In genomic region chr14:105367116-105368031, GRCh38 we compare ENCODE assay signal across 23 cellular contexts. TPM values are rescaled to one million over a fixed set of nuclear protein-coding genes. Genes with fewer than 3 reads are reported as not detected.
A peak's percentile ranks its signal among the peaks of the same experiment; 100 is the strongest.
DNase-seq lines count a peak whose midpoint lies in the region; ATAC-seq and TF ChIP-seq lines count a peak whose summit lies in the region.
"Had no signal": no experiment of that assay in that cellular context is flagged by ENCODE, and none has a peak within 500 bp of the region (broad histone marks: within the 10 kb centered on the region; RNA-seq: fewer than 3 reads in every experiment).

No MANE protein-coding gene starts in this region.

- H3K4me1 ChIP-seq in BLaER1 (peaks cover 35% of the 10 kb centered on the region), IMR-90 (ENCODE audit: control insufficient read depth, insufficient read depth, low read length) (peaks cover 2% of the 10 kb centered on the region; the same call in 1 of the 2 replicates), neural progenitor cell (no peaks in the 10 kb centered on the region)
- H3K4me1 ChIP-seq: Caco-2 had no signal

- no peak overlapping the region for H2BK20ac ChIP-seq in IMR-90 (ENCODE audit: low read depth, low read length)

- H3K27me3 Mint-ChIP-seq in chondrocyte (ENCODE audit: low read depth) (no peaks in the 10 kb centered on the region), neural progenitor cell (ENCODE audit: insufficient read depth, low read depth) (peaks cover 4% of the 10 kb centered on the region)

- no peak overlapping the region for H3K4ac ChIP-seq in IMR-90 (ENCODE audit: low read depth, low read length)

- no peak overlapping the region for H4K91ac ChIP-seq in IMR-90 (ENCODE audit: insufficient read depth, low read depth, low read length)

- no peaks in the 10 kb centered on the region for H3K4me1 Mint-ChIP-seq in chondrocyte (ENCODE audit: low read depth)
- no peaks in the 10 kb centered on the region for H3K4me1 Mint-ChIP-seq in neural progenitor cell

- CTCF ChIA-PET in IMR-90 (lab: Yijun Ruan, JAX): no interaction called here

- H3K9me3 Mint-ChIP-seq in chondrocyte (ENCODE audit: low read depth) (no peaks in the 10 kb centered on the region), neural progenitor cell (no peaks in the 10 kb centered on the region)
- H3K9me3 Mint-ChIP-seq: CD8-positive, alpha-beta T cell; GM23338; H9 had no signal

- H3K79me1 ChIP-seq in IMR-90 (ENCODE audit: low read depth in 1 of 2, low read length in 2 of 2): no peaks in the 10 kb centered on the region; a peak in 1 of 4 replicates

- BruUV-seq in IMR-90 (replicated peaks; lab: Mats Ljungman, UMichigan): no TSS peak

- in situ Hi-C loops in IMR-90 (cut with MboI; ENCODE audit: low sequenced_read_pairs): no loop called here

- intact Hi-C loops in IMR-90 (cut with micrococcal nuclease): no loop called here

- peaks cover 14% of the 10 kb centered on the region for H3F3A ChIP-seq in neural progenitor cell (ENCODE audit: low read depth)

- H2AK9ac ChIP-seq in IMR-90 (replicated peaks; ENCODE audit: low read depth, low read length, poor library complexity): peak overlapping the region; percentile 70

- H2AFZ ChIP-seq in IMR-90 (replicated peaks; ENCODE audit: low read length, poor library complexity) (no peak overlapping the region), neural progenitor cell (replicated peaks) (no peak overlapping the region)
- H2AFZ ChIP-seq: GM23338, PC-9 had no signal

- H3K18ac ChIP-seq in IMR-90 (ENCODE audit: low read depth, low read length): no peak overlapping the region

- no peak overlapping the region for H4K8ac ChIP-seq in IMR-90 (ENCODE audit: low read depth in 2 of 2, low read length in 2 of 2)

- H3K14ac ChIP-seq in IMR-90 (replicated peaks; ENCODE audit: low read depth, low read length): no peak overlapping the region

- no peak overlapping the region for H2BK15ac ChIP-seq in IMR-90 (ENCODE audit: low read depth, low read length)

- H4K5ac ChIP-seq in IMR-90 (ENCODE audit: low read depth, low read length): no peak overlapping the region

- no peak overlapping the region for H2AK5ac ChIP-seq in IMR-90 (ENCODE audit: low read depth, low read length)

- no peak for DNase-seq in IMR-90
- DNase-seq in chondrocyte (ENCODE audit: low spot score): peak; percentile 75
- no peak for DNase-seq in neural progenitor cell (ENCODE audit: low spot score)
- DNase-seq in NCI-H1417 (lab: John Stamatoyannopoulos, UW): no peak
- no peak for DNase-seq in NCI-H748 (lab: John Stamatoyannopoulos, UW; ENCODE audit: unreplicated experiment)
- no peak for DNase-seq in NCI-H510A (lab: John Stamatoyannopoulos, UW)
- DNase-seq: Caco-2; CD8-positive, alpha-beta T cell; H9; Karpas-422; NCI-H1092; NCI-H1436 treated with DMSO at 0.1 percent for 48 hours; NCI-H1930; NCI-H2107; NCI-H446; NCI-H526; PC-9; SHP77 treated with DMSO at 0.1 percent for 48 hours had no signal

- H3K9me1 ChIP-seq in IMR-90 (ENCODE audit: insufficient read depth, low read length): peaks cover 3% of the 10 kb centered on the region

- H3K56ac ChIP-seq in IMR-90 (ENCODE audit: extremely low read depth, insufficient read depth, low read length): no peak overlapping the region

- no peak overlapping the region for H3K23ac ChIP-seq in IMR-90 (ENCODE audit: low read depth, low read length)

- no peak overlapping the region for H3K27ac ChIP-seq in BLaER1
- no peak overlapping the region for H3K27ac ChIP-seq in IMR-90 (ENCODE audit: insufficient read depth, low read length)
- no peak overlapping the region for H3K27ac ChIP-seq in neural progenitor cell
- H3K27ac ChIP-seq: C4-2B, PC-9 had no signal

- H3K36me3 Mint-ChIP-seq in chondrocyte (ENCODE audit: low read depth): peaks cover 9% of the 10 kb centered on the region
- H3K36me3 Mint-ChIP-seq in neural progenitor cell: peaks cover 8% of the 10 kb centered on the region

- H3K4me3 Mint-ChIP-seq in chondrocyte (ENCODE audit: unreplicated experiment): no peak overlapping the region
- H3K4me3 Mint-ChIP-seq in neural progenitor cell: no peak overlapping the region
- H3K4me3 Mint-ChIP-seq: CD8-positive, alpha-beta T cell; GM23338; H9 had no signal

- no peaks in the 10 kb centered on the region for H3K9me3 ChIP-seq in BLaER1
- no peaks in the 10 kb centered on the region for H3K9me3 ChIP-seq in IMR-90 (ENCODE audit: control insufficient read depth, insufficient read depth, low read length)
- no peaks in the 10 kb centered on the region for H3K9me3 ChIP-seq in neural progenitor cell (ENCODE audit: low read depth)
- H3K9me3 ChIP-seq: Caco-2 had no signal

- TF ChIP-seq POLR2A in IMR-90 (IDR thresholded peaks at IDR 0.05; ENCODE audit: low read depth, low read length): no peak

- no peak overlapping the region for H3K4me3 ChIP-seq in BLaER1
- H3K4me3 ChIP-seq in IMR-90 (ENCODE audit: insufficient read depth, low read depth, low read length): no peak overlapping the region
- no peak overlapping the region for H3K4me3 ChIP-seq in neural progenitor cell
- H3K4me3 ChIP-seq: GM23338, PC-9 had no signal

- H4K20me1 ChIP-seq in BLaER1: peaks cover 36% of the 10 kb centered on the region
- peaks cover 7% of the 10 kb centered on the region for H4K20me1 ChIP-seq in IMR-90 (ENCODE audit: insufficient read depth, low read length)
- H4K20me1 ChIP-seq in neural progenitor cell (ENCODE audit: low read depth): peaks cover 4% of the 10 kb centered on the region

- H3K79me2 ChIP-seq in neural progenitor cell (ENCODE audit: low read depth): no peaks in the 10 kb centered on the region

- TF ChIP-seq CTCF in IMR-90 (conservative IDR thresholded peaks at IDR 0.05; ENCODE audit: low read depth, low read length): no peak
- TF ChIP-seq CTCF in chondrocyte (IDR thresholded peaks at IDR 0.05): no peak
- no peak for TF ChIP-seq CTCF in neural progenitor cell (IDR thresholded peaks at IDR 0.05)

- ATAC-seq in IMR-90 (ENCODE audit: low read depth): no peak
- ATAC-seq: CD8-positive, alpha-beta T cell; GM23338 had no signal

- dilution Hi-C loops in IMR-90 (cut with HindIII; ENCODE audit: low sequenced_read_pairs, unreplicated experiment): no loop called here

- 96% methylated on average over 14 of the region's 34 CpGs; no CpG with 5 or more reads in 1 of the 2 experiments for WGBS in IMR-90 (ENCODE audit: extremely low coverage in 2 of 2, insufficient read length in 1 of 2), 2 experiments

- no peak overlapping the region for H2BK5ac ChIP-seq in IMR-90 (ENCODE audit: low read depth, low read length, poor library complexity, severe bottlenecking)

- H3K27me3 ChIP-seq in BLaER1 (no peaks in the 10 kb centered on the region), IMR-90 (ENCODE audit: control insufficient read depth, insufficient read depth, low read length) (no peaks in the 10 kb centered on the region), neural progenitor cell (no peaks in the 10 kb centered on the region)

- TF ChIP-seq RAD21 in IMR-90 (IDR thresholded peaks at IDR 0.05; ENCODE audit: low read length): no peak

- H3K4me2 ChIP-seq in BLaER1: no peak overlapping the region
- H3K4me2 ChIP-seq in IMR-90 (ENCODE audit: low read depth, low read length): no peak overlapping the region
- H3K4me2 ChIP-seq in neural progenitor cell: no peak overlapping the region
- H3K4me2 ChIP-seq: GM23338, PC-9 had no signal

- H3K36me3 ChIP-seq in BLaER1 (peaks cover 48% of the 10 kb centered on the region), IMR-90 (ENCODE audit: control insufficient read depth, insufficient read depth, low read length) (peaks cover 18% of the 10 kb centered on the region; the same call in 1 of the 2 replicates), neural progenitor cell (no peaks in the 10 kb centered on the region)

- H3K9ac ChIP-seq in BLaER1: 0 out of 2 replicates have a peak overlapping the region, but pooled peaks have one; percentile 6
- no peak overlapping the region for H3K9ac ChIP-seq in IMR-90 (ENCODE audit: low read depth, low read length)
- no peak overlapping the region for H3K9ac ChIP-seq in neural progenitor cell

- H2BK120ac ChIP-seq in IMR-90 (ENCODE audit: low read depth, low read length): no peak overlapping the region

- H3K27ac Mint-ChIP-seq in chondrocyte (ENCODE audit: unreplicated experiment) (no peak overlapping the region), neural progenitor cell (peak overlapping the region; percentile 33)
- H3K27ac Mint-ChIP-seq: CD8-positive, alpha-beta T cell; GM23338; H9 had no signal

- POLR2A ChIA-PET in IMR-90 (lab: Charles Lee; ENCODE audit: unreplicated experiment): no interaction called here

TF ChIP-seq in IMR-90, 13 proteins besides CTCF, POLR2A, EP300 and RAD21:
- no peak for TF ChIP-seq FOS (IDR thresholded peaks at IDR 0.05; ENCODE audit: low read depth, low read length)
- peak; percentile 1; the same call in 1 of the 2 replicates for TF ChIP-seq CEBPB (IDR thresholded peaks at IDR 0.05; ENCODE audit: low read depth, low read length)

RNA-seq across cellular contexts. Expression of gene TEX22, which starts 31.0 kb away (rescaled TPM):
- total RNA-seq in IMR-90 (2012; rRNA removed) (under 0.01 and 0.18 TPM in 2 replicates), chondrocyte (0.60 to 2.9 TPM (median 2.2 TPM) in 3 replicates), neural progenitor cell (ENCODE audit: low replicate concordance) (0.84 TPM in 1 of 2 replicates, not detected in the other)
- polyA plus RNA-seq in IMR-90 (2012; rRNA removed): 0.10 and 0.11 TPM in 2 replicates
- polyA plus RNA-seq in IMR-90 (2012; cell fraction: cytosol; rRNA removed): 0.03 and 0.12 TPM in 2 replicates
- polyA plus RNA-seq in IMR-90 (2012; cell fraction: nucleus; rRNA removed; ENCODE audit: low replicate concordance): 1.5 and 1.6 TPM in 2 replicates
- total RNA-seq: HT-29, RPMI7951 had no signal

RNA-seq across cellular contexts. Expression of gene MTA1, which starts 52.3 kb away (rescaled TPM):
- total RNA-seq in IMR-90 (2012; rRNA removed) (19.4 and 21.5 TPM in 2 replicates), chondrocyte (83.6 to 91.9 TPM (median 85.1 TPM) in 3 replicates), neural progenitor cell (ENCODE audit: low replicate concordance) (59.8 and 117 TPM in 2 replicates)
- polyA plus RNA-seq in IMR-90 (2012; rRNA removed): 61.6 and 74.5 TPM in 2 replicates
- polyA plus RNA-seq in IMR-90 (2012; cell fraction: cytosol; rRNA removed): 55.0 and 55.6 TPM in 2 replicates
- polyA plus RNA-seq in IMR-90 (2012; cell fraction: nucleus; rRNA removed; ENCODE audit: low replicate concordance): 408 and 869 TPM in 2 replicates

RNA-seq across cellular contexts. Expression of gene PACS2, which starts 52.8 kb away (rescaled TPM):
- 15.3 and 15.6 TPM in 2 replicates for total RNA-seq in IMR-90 (2012; rRNA removed)
- 32.2 and 35.1 TPM in 2 replicates for polyA plus RNA-seq in IMR-90 (2012; rRNA removed)
- polyA plus RNA-seq in IMR-90 (2012; cell fraction: cytosol; rRNA removed): 21.8 and 38.1 TPM in 2 replicates
- 145 and 229 TPM in 2 replicates for polyA plus RNA-seq in IMR-90 (2012; cell fraction: nucleus; rRNA removed; ENCODE audit: low replicate concordance)
- 82.6 to 89.5 TPM (median 87.1 TPM) in 3 replicates for total RNA-seq in chondrocyte
- total RNA-seq in neural progenitor cell (ENCODE audit: low replicate concordance): 22.5 and 41.2 TPM in 2 replicates
